8 cellular contexts compared by ENCODE assay signal in the genomic region with DNA sequence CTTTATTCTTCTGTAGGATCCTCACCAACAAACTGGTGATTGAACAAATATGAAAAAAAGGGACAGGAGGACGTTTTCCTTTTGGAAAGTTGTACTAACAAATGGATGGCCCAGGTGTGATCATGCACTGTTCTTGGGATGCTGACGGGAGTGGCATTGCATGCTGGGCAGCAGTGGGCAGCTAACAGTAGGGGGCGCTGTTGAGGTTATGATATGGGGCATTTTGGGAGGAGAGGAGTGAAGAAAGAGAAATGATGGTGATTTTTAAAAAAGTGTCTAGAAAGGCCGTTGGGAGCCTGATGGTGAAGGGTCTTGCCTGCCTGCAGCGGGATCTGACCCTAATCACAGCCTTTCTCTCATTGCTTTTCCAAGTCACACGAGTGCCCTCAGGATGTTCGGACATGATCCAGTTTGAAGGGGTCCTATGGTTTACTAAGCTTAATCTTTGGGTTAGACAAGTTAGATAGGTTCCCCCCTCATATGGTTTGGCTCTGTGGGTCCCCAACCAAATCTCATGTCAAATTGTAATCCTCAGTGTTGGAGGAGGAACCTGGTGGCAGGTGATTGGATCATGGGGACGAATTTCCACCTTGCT.
DNase-seq lines count a peak whose midpoint lies in the region; ATAC-seq and TF ChIP-seq lines count a peak whose summit lies in the region.

No MANE protein-coding gene starts in this region.

- H3K9me3 ChIP-seq in HEK293 (ENCODE audit: control insufficient read depth, insufficient read depth, low read depth, low read length), result no peaks in the 10 kb centered on the region
- peaks cover 7% of the 10 kb centered on the region for H3K9me3 ChIP-seq in WERI-Rb-1 (ENCODE audit: severe bottlenecking)

- DNase-seq in WERI-Rb-1, result peak; percentile 46
- DNase-seq in effector CD4-positive, alpha-beta T cell, result peak; percentile 27
- DNase-seq in stimulated activated CD4-positive, alpha-beta T cell treated with anti-CD3 and anti-CD28 coated beads, Interleukin-12 subunit alpha, Interleukin-12 subunit beta, amount 100 ng/mL, for 4 hours, result peak; percentile 34
- DNase-seq in amniotic stem cell (lab: John Stamatoyannopoulos, UW), result no peak
- no peak for DNase-seq in NCI-H1417 (lab: John Stamatoyannopoulos, UW)
- DNase-seq in SIG-M5 (lab: John Stamatoyannopoulos, UW), result no peak

- no peak for ATAC-seq in HG02759 (IDR thresholded peaks at IDR 0.05; ENCODE audit: unreplicated experiment)

- POLR2A ChIA-PET in HEK293 (lab: Yijun Ruan, JAX), result no interaction called here

- TF ChIP-seq CTCF in HEK293 (tag by site-specific recombination; IDR thresholded peaks at IDR 0.05) (0 out of 2 replicates have a peak, but pooled peaks have one; percentile 31), WERI-Rb-1 (IDR thresholded peaks at IDR 0.05; ENCODE audit: low read depth, low read length) (peak; percentile 66)

- no peaks in the 10 kb centered on the region for H3K27me3 ChIP-seq in WERI-Rb-1 (ENCODE audit: insufficient read depth, low read depth, severe bottlenecking)

- H3K4me3 ChIP-seq in HEK293 (ENCODE audit: low read depth, low read length) (no peak overlapping the region), WERI-Rb-1 (ENCODE audit: low read depth, low read length) (no peak overlapping the region)

- H3K36me3 ChIP-seq in HEK293 (ENCODE audit: control insufficient read depth in 2 of 2, insufficient read depth in 1 of 2, low read length in 2 of 2) (no peaks in the 10 kb centered on the region), WERI-Rb-1 (no peaks in the 10 kb centered on the region)

- H3K27ac ChIP-seq in HEK293 (ENCODE audit: extremely low read depth, low read depth, low read length) (no peak overlapping the region), WERI-Rb-1 (no peak overlapping the region)

- H3K4me1 ChIP-seq in HEK293 (ENCODE audit: control insufficient read depth, insufficient read depth, low read length), result peaks cover 9% of the 10 kb centered on the region; the same call in 1 of the 2 replicates

- CTCF ChIA-PET in HEK293 (lab: Yijun Ruan, JAX), result interaction anchor here (0.6 to 1.9 kb wide), 6 partner anchors 10 to 416 kb away, joined by 3 to 12 read pairs (median 4); no protein-coding TSS in a partner anchor

TF ChIP-seq in HEK293, 187 proteins besides CTCF, POLR2A, EP300 and RAD21:
- TF ChIP-seq BCL11A (tag by site-specific recombination; IDR thresholded peaks at IDR 0.05; ENCODE audit: low read depth) (no peak), ZNF660 (tag by site-specific recombination; IDR thresholded peaks at IDR 0.05) (no peak), ELK4 (IDR thresholded peaks at IDR 0.05; ENCODE audit: borderline replicate concordance, low read depth, low read length) (no peak), ZNF654 (tag by site-specific recombination; IDR thresholded peaks at IDR 0.05; ENCODE audit: low read depth) (peak; percentile 19; the same call in 1 of the 2 replicates)
- TF ChIP-seq, protein P1, sequence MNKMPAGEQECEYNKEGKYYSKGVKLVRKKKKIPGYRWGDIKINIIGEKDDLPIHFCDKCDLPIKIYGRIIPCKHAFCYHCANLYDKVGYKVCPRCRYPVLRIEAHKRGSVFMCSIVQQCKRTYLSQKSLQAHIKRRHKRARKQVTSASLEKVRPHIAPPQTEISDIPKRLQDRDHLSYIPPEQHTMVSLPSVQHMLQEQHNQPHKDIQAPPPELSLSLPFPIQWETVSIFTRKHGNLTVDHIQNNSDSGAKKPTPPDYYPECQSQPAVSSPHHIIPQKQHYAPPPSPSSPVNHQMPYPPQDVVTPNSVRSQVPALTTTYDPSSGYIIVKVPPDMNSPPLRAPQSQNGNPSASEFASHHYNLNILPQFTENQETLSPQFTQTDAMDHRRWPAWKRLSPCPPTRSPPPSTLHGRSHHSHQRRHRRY (tag by site-specific recombination; IDR thresholded peaks at IDR 0.05), result no peak
- TF ChIP-seq, protein P2, sequence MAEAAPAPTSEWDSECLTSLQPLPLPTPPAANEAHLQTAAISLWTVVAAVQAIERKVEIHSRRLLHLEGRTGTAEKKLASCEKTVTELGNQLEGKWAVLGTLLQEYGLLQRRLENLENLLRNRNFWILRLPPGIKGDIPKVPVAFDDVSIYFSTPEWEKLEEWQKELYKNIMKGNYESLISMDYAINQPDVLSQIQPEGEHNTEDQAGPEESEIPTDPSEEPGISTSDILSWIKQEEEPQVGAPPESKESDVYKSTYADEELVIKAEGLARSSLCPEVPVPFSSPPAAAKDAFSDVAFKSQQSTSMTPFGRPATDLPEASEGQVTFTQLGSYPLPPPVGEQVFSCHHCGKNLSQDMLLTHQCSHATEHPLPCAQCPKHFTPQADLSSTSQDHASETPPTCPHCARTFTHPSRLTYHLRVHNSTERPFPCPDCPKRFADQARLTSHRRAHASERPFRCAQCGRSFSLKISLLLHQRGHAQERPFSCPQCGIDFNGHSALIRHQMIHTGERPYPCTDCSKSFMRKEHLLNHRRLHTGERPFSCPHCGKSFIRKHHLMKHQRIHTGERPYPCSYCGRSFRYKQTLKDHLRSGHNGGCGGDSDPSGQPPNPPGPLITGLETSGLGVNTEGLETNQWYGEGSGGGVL (tag by site-specific recombination; IDR thresholded peaks at IDR 0.05), result no peak

Comparison
In these comparisons a context has a peak if more than half of its experiments do, and no peak if none do; other contexts are left out.
1. DNase-seq: peak in WERI-Rb-1 (single experiment), effector CD4-positive, alpha-beta T cell (single experiment) and stimulated activated CD4-positive, alpha-beta T cell treated with anti-CD3 and anti-CD28 coated beads, Interleukin-12 subunit alpha, Interleukin-12 subunit beta, amount 100 ng/mL, for 4 hours (single experiment); none in amniotic stem cell (single experiment), NCI-H1417 (0 of 3) and SIG-M5 (single experiment).